In the genomic region with DNA sequence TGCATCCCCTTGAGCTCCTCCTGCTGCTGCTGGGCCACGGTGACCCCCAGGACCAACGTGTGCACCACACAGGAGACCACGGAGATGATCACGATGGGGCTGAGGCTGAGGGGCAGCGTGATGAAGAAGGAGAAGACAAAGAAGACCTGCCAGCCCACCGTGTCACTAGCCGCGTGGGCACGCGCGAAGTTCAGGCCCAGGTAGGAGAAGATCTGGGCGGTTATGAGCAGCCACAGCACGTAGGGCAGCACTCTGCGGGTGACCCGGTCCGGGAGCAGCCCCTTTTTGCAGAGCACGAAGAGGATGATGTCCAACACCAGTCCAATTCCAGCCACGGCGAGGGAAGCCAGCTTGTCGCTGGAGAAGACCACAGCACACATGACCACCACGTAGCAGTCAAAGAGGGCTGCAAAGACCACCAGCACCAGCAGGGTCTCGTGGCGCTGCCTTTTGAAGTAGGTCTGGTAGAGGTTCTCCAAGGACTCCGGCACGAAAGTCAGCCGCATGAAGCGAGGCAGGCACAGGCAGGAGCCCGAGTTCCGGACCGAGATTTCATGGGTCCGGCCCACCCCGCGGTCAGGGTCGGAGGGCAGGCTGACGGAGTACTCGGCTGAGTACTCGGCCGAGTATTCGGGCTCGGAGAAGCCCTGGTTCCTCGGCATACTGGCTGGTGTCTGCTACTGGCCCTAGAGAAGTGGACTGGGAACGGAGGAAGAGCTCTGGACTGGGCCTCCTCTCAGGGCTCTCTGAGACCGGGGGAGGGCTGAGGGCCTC, we compare ENCODE assay signal across 1 cellular context.
TF ChIP-seq lines count a peak whose summit lies in the region.

No MANE protein-coding gene starts in this region.

TF ChIP-seq in K562, 482 proteins besides CTCF, POLR2A, EP300 and RAD21:
- TF ChIP-seq PTRF (tag; IDR thresholded peaks at IDR 0.05) (no peak), ZNF12 (CRISPR knock-in tag; IDR thresholded peaks at IDR 0.05) (no peak), GABPA (tag; conservative IDR thresholded peaks at IDR 0.05; ENCODE audit: low read depth) (no peak), ZFX (CRISPR knock-in tag; IDR thresholded peaks at IDR 0.05) (no peak), SMAD2 (IDR thresholded peaks at IDR 0.05; ENCODE audit: low read depth, low read length) (no peak), PHB2 (IDR thresholded peaks at IDR 0.05; ENCODE audit: low read depth) (no peak), BRD9 (IDR thresholded peaks at IDR 0.05; ENCODE audit: low read depth, partially characterized antibody) (no peak), SMAD1 (IDR thresholded peaks at IDR 0.05; ENCODE audit: low read depth, low read length, partially characterized antibody) (no peak), ZNF764 (CRISPR knock-in tag; IDR thresholded peaks at IDR 0.05; ENCODE audit: low read depth) (no peak), ELF2 (CRISPR knock-in tag; IDR thresholded peaks at IDR 0.05) (no peak), ZNF707 (CRISPR knock-in tag; conservative IDR thresholded peaks at IDR 0.05) (no peak), TOE1 (IDR thresholded peaks at IDR 0.05; ENCODE audit: borderline replicate concordance) (no peak), TOE1 (CRISPR knock-in tag; IDR thresholded peaks at IDR 0.05; ENCODE audit: borderline replicate concordance, low read depth) (no peak), RBFOX2 (IDR thresholded peaks at IDR 0.05; ENCODE audit: low read depth, low read length) (peak; percentile 35; the same call in 1 of the 2 replicates), GABPB2 (CRISPR knock-in tag; conservative IDR thresholded peaks at IDR 0.05) (no peak), ESRRB (CRISPR knock-in tag; IDR thresholded peaks at IDR 0.05; ENCODE audit: borderline replicate concordance) (no peak)
- TF ChIP-seq, protein P1, sequence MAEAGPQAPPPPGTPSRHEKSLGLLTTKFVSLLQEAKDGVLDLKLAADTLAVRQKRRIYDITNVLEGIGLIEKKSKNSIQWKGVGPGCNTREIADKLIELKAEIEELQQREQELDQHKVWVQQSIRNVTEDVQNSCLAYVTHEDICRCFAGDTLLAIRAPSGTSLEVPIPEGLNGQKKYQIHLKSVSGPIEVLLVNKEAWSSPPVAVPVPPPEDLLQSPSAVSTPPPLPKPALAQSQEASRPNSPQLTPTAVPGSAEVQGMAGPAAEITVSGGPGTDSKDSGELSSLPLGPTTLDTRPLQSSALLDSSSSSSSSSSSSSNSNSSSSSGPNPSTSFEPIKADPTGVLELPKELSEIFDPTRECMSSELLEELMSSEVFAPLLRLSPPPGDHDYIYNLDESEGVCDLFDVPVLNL (CRISPR knock-in tag; IDR thresholded peaks at IDR 0.05; ENCODE audit: low read depth), result 0 out of 2 replicates have a peak, but pooled peaks have one; percentile 4
- TF ChIP-seq, protein P2, sequence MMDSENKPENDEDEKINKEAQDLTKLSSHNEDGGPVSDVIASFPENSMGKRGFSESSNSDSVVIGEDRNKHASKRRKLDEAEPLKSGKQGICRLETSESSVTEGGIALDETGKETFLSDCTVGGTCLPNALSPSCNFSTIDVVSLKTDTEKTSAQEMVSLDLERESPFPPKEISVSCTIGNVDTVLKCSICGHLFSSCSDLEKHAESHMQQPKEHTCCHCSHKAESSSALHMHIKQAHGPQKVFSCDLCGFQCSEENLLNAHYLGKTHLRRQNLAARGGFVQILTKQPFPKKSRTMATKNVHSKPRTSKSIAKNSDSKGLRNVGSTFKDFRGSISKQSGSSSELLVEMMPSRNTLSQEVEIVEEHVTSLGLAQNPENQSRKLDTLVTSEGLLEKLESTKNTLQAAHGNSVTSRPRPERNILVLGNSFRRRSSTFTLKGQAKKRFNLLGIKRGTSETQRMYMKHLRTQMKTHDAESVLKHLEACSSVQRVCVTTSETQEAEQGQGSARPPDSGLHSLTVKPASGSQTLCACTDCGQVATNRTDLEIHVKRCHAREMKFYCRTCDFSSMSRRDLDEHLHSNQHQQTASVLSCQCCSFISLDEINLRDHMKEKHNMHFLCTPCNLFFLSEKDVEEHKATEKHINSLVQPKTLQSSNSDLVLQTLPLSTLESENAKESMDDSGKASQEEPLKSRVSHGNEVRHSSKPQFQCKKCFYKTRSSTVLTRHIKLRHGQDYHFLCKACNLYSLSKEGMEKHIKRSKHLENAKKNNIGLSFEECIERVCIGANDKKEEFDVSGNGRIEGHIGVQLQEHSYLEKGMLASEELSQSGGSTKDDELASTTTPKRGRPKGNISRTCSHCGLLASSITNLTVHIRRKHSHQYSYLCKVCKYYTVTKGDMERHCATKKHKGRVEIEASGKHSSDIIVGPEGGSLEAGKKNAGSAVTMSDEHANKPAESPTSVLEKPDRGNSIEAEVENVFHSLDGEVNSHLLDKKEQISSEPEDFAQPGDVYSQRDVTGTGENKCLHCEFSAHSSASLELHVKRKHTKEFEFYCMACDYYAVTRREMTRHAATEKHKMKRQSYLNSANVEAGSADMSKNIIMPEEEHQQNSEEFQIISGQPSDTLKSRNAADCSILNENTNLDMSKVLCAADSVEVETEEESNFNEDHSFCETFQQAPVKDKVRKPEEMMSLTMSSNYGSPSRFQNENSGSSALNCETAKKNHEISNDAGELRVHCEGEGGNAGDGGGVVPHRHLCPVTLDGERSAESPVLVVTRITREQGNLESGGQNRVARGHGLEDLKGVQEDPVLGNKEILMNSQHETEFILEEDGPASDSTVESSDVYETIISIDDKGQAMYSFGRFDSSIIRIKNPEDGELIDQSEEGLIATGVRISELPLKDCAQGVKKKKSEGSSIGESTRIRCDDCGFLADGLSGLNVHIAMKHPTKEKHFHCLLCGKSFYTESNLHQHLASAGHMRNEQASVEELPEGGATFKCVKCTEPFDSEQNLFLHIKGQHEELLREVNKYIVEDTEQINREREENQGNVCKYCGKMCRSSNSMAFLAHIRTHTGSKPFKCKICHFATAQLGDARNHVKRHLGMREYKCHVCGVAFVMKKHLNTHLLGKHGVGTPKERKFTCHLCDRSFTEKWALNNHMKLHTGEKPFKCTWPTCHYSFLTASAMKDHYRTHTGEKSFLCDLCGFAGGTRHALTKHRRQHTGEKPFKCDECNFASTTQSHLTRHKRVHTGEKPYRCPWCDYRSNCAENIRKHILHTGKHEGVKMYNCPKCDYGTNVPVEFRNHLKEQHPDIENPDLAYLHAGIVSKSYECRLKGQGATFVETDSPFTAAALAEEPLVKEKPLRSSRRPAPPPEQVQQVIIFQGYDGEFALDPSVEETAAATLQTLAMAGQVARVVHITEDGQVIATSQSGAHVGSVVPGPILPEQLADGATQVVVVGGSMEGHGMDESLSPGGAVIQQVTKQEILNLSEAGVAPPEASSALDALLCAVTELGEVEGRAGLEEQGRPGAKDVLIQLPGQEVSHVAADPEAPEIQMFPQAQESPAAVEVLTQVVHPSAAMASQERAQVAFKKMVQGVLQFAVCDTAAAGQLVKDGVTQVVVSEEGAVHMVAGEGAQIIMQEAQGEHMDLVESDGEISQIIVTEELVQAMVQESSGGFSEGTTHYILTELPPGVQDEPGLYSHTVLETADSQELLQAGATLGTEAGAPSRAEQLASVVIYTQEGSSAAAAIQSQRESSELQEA (IDR thresholded peaks at IDR 0.05; ENCODE audit: low read depth), result no peak
